ENCODE assay signal across 23 cellular contexts in genomic region chr3:134338201-134338512, GRCh38. TPM values are rescaled to one million over a fixed set of nuclear protein-coding genes. Genes with fewer than 3 reads are reported as not detected.
"Had no signal": no experiment of that assay in that cellular context is flagged by ENCODE, and none has a peak within 500 bp of the region (broad histone marks: within the 10 kb centered on the region; RNA-seq: fewer than 3 reads in every experiment).

No MANE protein-coding gene starts in this region.

- H3K4me3 ChIP-seq: body of pancreas, cardiac muscle cell, left lung, right lobe of liver, skin epidermis, thyroid gland had no signal

- H3K4me3 Mint-ChIP-seq: activated CD4-positive, alpha-beta T cell treated with anti-CD3 and anti-CD28 coated beads, Interleukin-2, amount 10 ng/mL, durations not matched to agents 7 days and 5 days; activated CD8-positive, alpha-beta memory T cell treated with anti-CD3 and anti-CD28 coated beads, Interleukin-2, amount 10 ng/mL, durations not matched to agents 7 days and 5 days; activated CD8-positive, alpha-beta T cell treated with anti-CD3 and anti-CD28 coated beads for 36 hours; activated naive CD4-positive, alpha-beta T cell treated with anti-CD3 and anti-CD28 coated beads, Interleukin-2, amount 10 ng/mL, durations not matched to agents 7 days and 5 days; immature natural killer cell; nephron had no signal

- H3K36me3 ChIP-seq: cardiac muscle cell, left lung, right lobe of liver, thyroid gland, WERI-Rb-1 had no signal

- H3K27ac ChIP-seq: body of pancreas, cardiac muscle cell, foreskin keratinocyte, left lung, right lobe of liver, thyroid gland, WERI-Rb-1 had no signal

- H3K9me3 Mint-ChIP-seq: activated CD4-positive, alpha-beta T cell treated with anti-CD3 and anti-CD28 coated beads, Interleukin-2, amount 10 ng/mL, durations not matched to agents 7 days and 5 days; activated CD8-positive, alpha-beta T cell treated with anti-CD3 and anti-CD28 coated beads for 36 hours; activated naive CD4-positive, alpha-beta T cell treated with anti-CD3 and anti-CD28 coated beads, Interleukin-2, amount 10 ng/mL, durations not matched to agents 7 days and 5 days; immature natural killer cell; nephron had no signal

- H3K27me3 ChIP-seq: body of pancreas, cardiac muscle cell, foreskin keratinocyte, left lung, right lobe of liver, thyroid gland had no signal

- H3K36me3 Mint-ChIP-seq: activated CD8-positive, alpha-beta memory T cell treated with anti-CD3 and anti-CD28 coated beads, Interleukin-2, amount 10 ng/mL, durations not matched to agents 7 days and 5 days; activated naive CD4-positive, alpha-beta T cell treated with anti-CD3 and anti-CD28 coated beads, Interleukin-2, amount 10 ng/mL, durations not matched to agents 7 days and 5 days; immature natural killer cell had no signal

- H3K27ac Mint-ChIP-seq: activated CD4-positive, alpha-beta T cell treated with anti-CD3 and anti-CD28 coated beads, Interleukin-2, amount 10 ng/mL, durations not matched to agents 7 days and 5 days; activated CD8-positive, alpha-beta memory T cell treated with anti-CD3 and anti-CD28 coated beads, Interleukin-2, amount 10 ng/mL, durations not matched to agents 7 days and 5 days; activated CD8-positive, alpha-beta T cell treated with anti-CD3 and anti-CD28 coated beads for 36 hours; activated naive CD4-positive, alpha-beta T cell treated with anti-CD3 and anti-CD28 coated beads, Interleukin-2, amount 10 ng/mL, durations not matched to agents 7 days and 5 days; nephron had no signal

- H3K9me3 ChIP-seq: body of pancreas, left lung, right lobe of liver, thyroid gland had no signal

- ATAC-seq: activated CD8-positive, alpha-beta memory T cell treated with anti-CD3 and anti-CD28 coated beads, Interleukin-2, amount 10 ng/mL, durations not matched to agents 7 days and 5 days; activated CD8-positive, alpha-beta T cell treated with anti-CD3 and anti-CD28 coated beads for 36 hours; body of pancreas; foreskin keratinocyte; left lung; right lobe of liver had no signal

- DNase-seq: activated CD4-positive, alpha-beta T cell treated with anti-CD3 and anti-CD28 coated beads, Interleukin-2, amount 10 ng/mL, durations not matched to agents 7 days and 5 days; activated CD4-positive, CD25-positive, alpha-beta regulatory T cell treated with anti-CD3 and anti-CD28 coated beads, Interleukin-2, amount 50 U/mL, for 72 hours; activated CD8-positive, alpha-beta memory T cell treated with anti-CD3 and anti-CD28 coated beads, Interleukin-2, amount 10 ng/mL, durations not matched to agents 7 days and 5 days; activated CD8-positive, alpha-beta T cell treated with anti-CD3 and anti-CD28 coated beads for 36 hours; activated naive CD4-positive, alpha-beta T cell treated with anti-CD3 and anti-CD28 coated beads, Interleukin-2, amount 10 ng/mL, durations not matched to agents 7 days and 5 days; activated T-cell treated with anti-CD3 and anti-CD28 coated beads for 4 hours; body of pancreas; dermis blood vessel endothelial cell; effector CD8-positive, alpha-beta T cell; foreskin keratinocyte; immature natural killer cell; occipital lobe; right lobe of liver; stimulated activated CD8-positive, alpha-beta memory T cell treated with anti-CD3 and anti-CD28 coated beads, Interleukin-4, amount 100 ng/mL, for 48 hours; stimulated activated naive CD4-positive, alpha-beta T cell; substantia nigra; T-helper 1 cell; WERI-Rb-1 had no signal

- H3K4me1 ChIP-seq: right lobe of liver had no signal

- H3K4me1 Mint-ChIP-seq: activated CD8-positive, alpha-beta memory T cell treated with anti-CD3 and anti-CD28 coated beads, Interleukin-2, amount 10 ng/mL, durations not matched to agents 7 days and 5 days; activated naive CD4-positive, alpha-beta T cell treated with anti-CD3 and anti-CD28 coated beads, Interleukin-2, amount 10 ng/mL, durations not matched to agents 7 days and 5 days; immature natural killer cell had no signal

- H3K27me3 Mint-ChIP-seq: activated CD8-positive, alpha-beta memory T cell treated with anti-CD3 and anti-CD28 coated beads, Interleukin-2, amount 10 ng/mL, durations not matched to agents 7 days and 5 days; activated CD8-positive, alpha-beta T cell treated with anti-CD3 and anti-CD28 coated beads for 36 hours had no signal

RNA-seq across cellular contexts. Expression of gene AMOTL2, which starts 36.1 kb away (rescaled TPM):
- total RNA-seq: activated CD4-positive, alpha-beta T cell treated with anti-CD3 and anti-CD28 coated beads, Interleukin-2, amount 10 ng/mL, durations not matched to agents 7 days and 5 days; activated CD8-positive, alpha-beta memory T cell treated with anti-CD3 and anti-CD28 coated beads, Interleukin-2, amount 10 ng/mL, durations not matched to agents 7 days and 5 days; activated CD8-positive, alpha-beta T cell treated with anti-CD3 and anti-CD28 coated beads for 36 hours had no signal
- polyA plus RNA-seq: immature natural killer cell had no signal
